In genomic region chr5:7917130-7918123, GRCh38 we compare ENCODE assay signal across 28 cellular contexts. TPM values are rescaled to one million over a fixed set of nuclear protein-coding genes. Genes with fewer than 3 reads are reported as not detected.
"Had no signal": no experiment of that assay in that cellular context is flagged by ENCODE, and none has a peak within 500 bp of the region (broad histone marks: within the 10 kb centered on the region; RNA-seq: fewer than 3 reads in every experiment).

No MANE protein-coding gene starts in this region.

- H3K4me3 ChIP-seq: ascending aorta, breast epithelium, cardiac muscle cell, coronary artery, dorsolateral prefrontal cortex had no signal

- H3K4me1 ChIP-seq: ascending aorta, breast epithelium had no signal

- H3K27me3 ChIP-seq: ascending aorta, breast epithelium, cardiac muscle cell, dorsolateral prefrontal cortex had no signal

- H3K36me3 ChIP-seq: ascending aorta, breast epithelium, cardiac muscle cell had no signal

- ATAC-seq: activated CD4-positive, alpha-beta T cell treated with anti-CD3 and anti-CD28 coated beads for 36 hours; activated CD8-positive, alpha-beta memory T cell treated with anti-CD3 and anti-CD28 coated beads, Interleukin-2, amount 10 ng/mL, durations not matched to agents 7 days and 5 days; activated CD8-positive, alpha-beta T cell treated with anti-CD3 and anti-CD28 coated beads, Interleukin-2, amount 10 ng/mL, durations not matched to agents 7 days and 5 days; activated naive CD4-positive, alpha-beta T cell treated with anti-CD3 and anti-CD28 coated beads, Interleukin-2, amount 50 U/mL, for 72 hours; esophagus mucosa had no signal

- H3K27ac ChIP-seq: ascending aorta, breast epithelium, cardiac muscle cell, coronary artery, dorsolateral prefrontal cortex had no signal

- DNase-seq: activated CD4-positive, alpha-beta memory T cell treated with anti-CD3 and anti-CD28 coated beads for 36 hours; activated CD4-positive, alpha-beta T cell treated with anti-CD3 and anti-CD28 coated beads for 36 hours; activated CD4-positive, alpha-beta T cell treated with anti-CD3 and anti-CD28 coated beads, Interleukin-2, amount 10 ng/mL, durations not matched to agents 24 days and 14 days; activated CD4-positive, CD25-positive, alpha-beta regulatory T cell; activated CD4-positive, CD25-positive, alpha-beta regulatory T cell treated with anti-CD3 and anti-CD28 coated beads, Interleukin-2, amount 50 U/mL, for 72 hours; activated CD8-positive, alpha-beta memory T cell treated with anti-CD3 and anti-CD28 coated beads, Interleukin-2, amount 10 ng/mL, durations not matched to agents 7 days and 5 days; activated CD8-positive, alpha-beta memory T cell treated with anti-CD3 and anti-CD28 coated beads, Interleukin-2, amount 50 U/mL, for 4 hours; activated CD8-positive, alpha-beta T cell treated with anti-CD3 and anti-CD28 coated beads, Interleukin-2, amount 10 ng/mL, durations not matched to agents 7 days and 5 days; activated effector memory CD4-positive, alpha-beta T cell treated with anti-CD3 and anti-CD28 coated beads, Interleukin-2, amount 50 U/mL, for 16 hours; activated naive CD4-positive, alpha-beta T cell; activated naive CD4-positive, alpha-beta T cell treated with anti-CD3 and anti-CD28 coated beads, Interleukin-2, amount 10 ng/mL, durations not matched to agents 7 days and 5 days; activated naive CD8-positive, alpha-beta T cell treated with anti-CD3 and anti-CD28 coated beads, Interleukin-2, amount 10 ng/mL, durations not matched to agents 7 days and 5 days; activated T-cell treated with anti-CD3 and anti-CD28 coated beads, Interleukin-2, amount 50 U/mL, for 1 hour; activated T-cell treated with anti-CD3 and anti-CD28 coated beads, Interleukin-2, amount 50 U/mL, for 48 hours; central memory CD4-positive, alpha-beta T cell; cerebellar nuclear complex; dorsolateral prefrontal cortex; effector memory CD4-positive, alpha-beta T cell; endodermal cell; foreskin fibroblast; head of caudate nucleus; T-helper 2 cell had no signal

RNA-seq across cellular contexts. Expression of gene FASTKD3, which starts 48.6 kb away (rescaled TPM):
- total RNA-seq: ascending aorta had no signal
